ENCODE assay signal across 8 cellular contexts in the genomic region with DNA sequence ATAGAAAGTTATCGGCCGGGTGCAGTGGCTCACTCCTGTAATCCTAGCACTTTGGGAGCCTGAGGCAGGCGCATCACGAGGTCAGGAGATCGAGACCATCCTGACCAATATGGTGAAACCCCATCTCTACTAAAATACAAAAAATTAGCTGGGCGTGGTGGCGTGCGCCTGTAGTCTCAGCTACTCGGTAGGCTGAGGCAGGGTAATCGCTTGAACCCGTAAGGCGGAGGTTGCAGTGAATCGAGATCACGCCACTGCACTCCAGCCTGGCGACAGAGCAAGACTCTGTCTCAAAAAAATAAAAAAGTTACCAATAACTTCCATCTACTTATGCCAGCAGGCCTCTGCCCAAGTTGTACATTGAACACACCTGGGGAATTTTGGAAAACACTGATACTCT. TPM values are rescaled to one million over a fixed set of nuclear protein-coding genes. Genes with fewer than 3 reads are reported as not detected.
A peak's percentile ranks its signal among the peaks of the same experiment; 100 is the strongest.
DNase-seq lines count a peak whose midpoint lies in the region; ATAC-seq and TF ChIP-seq lines count a peak whose summit lies in the region.
"Not testable (repeated sequence)": the region's sequence is repeated elsewhere in the genome, so short reads cannot be mapped to it uniquely, and the experiment has no call there.

No MANE protein-coding gene starts in this region.

- H3K4me1 ChIP-seq in HCT116 (ENCODE audit: control insufficient read depth in 1 of 2, insufficient read depth in 2 of 2, low read length in 2 of 2) (peaks cover 6 to 25% of the 10 kb centered on the region in 2 experiments; a peak in 3 of 4 replicates), right atrium auricular region (peaks cover 0 to 20% of the 10 kb centered on the region in 2 donors)
- not testable (repeated sequence) for H3K4me1 ChIP-seq in smooth muscle cell (ENCODE audit: low read depth)

- not testable (repeated sequence) for ATAC-seq in HCT116

- H3K9me3 Mint-ChIP-seq in activated naive CD4-positive, alpha-beta T cell treated with anti-CD3 and anti-CD28 coated beads for 36 hours; nephron: not testable (repeated sequence)

- TF ChIP-seq CTCF in AG09309 (IDR thresholded peaks at IDR 0.05; ENCODE audit: control insufficient read depth, insufficient read depth, low read depth, low read length, missing control alignments); HCT116 (IDR thresholded peaks at IDR 0.05 in 2 of 3, conservative IDR thresholded peaks at IDR 0.05 in 1 of 3; ENCODE audit: borderline replicate concordance in 1 of 3, insufficient read depth in 1 of 3, low read depth in 2 of 3, low read length in 2 of 3); dorsolateral prefrontal cortex (IDR thresholded peaks at IDR 0.05 in 54 of 56, conservative IDR thresholded peaks at IDR 0.05 in 2 of 56; ENCODE audit: low read depth in 1 of 56, partially characterized antibody in 56 of 56); right atrium auricular region (IDR thresholded peaks at IDR 0.05); nephron (IDR thresholded peaks at IDR 0.05; ENCODE audit: unreplicated experiment in 3 of 3); smooth muscle cell (IDR thresholded peaks at IDR 0.05; ENCODE audit: borderline replicate concordance, insufficient read depth, poor library complexity, severe bottlenecking): not testable (repeated sequence)

- H3K4me1 Mint-ChIP-seq in activated naive CD4-positive, alpha-beta T cell treated with anti-CD3 and anti-CD28 coated beads for 36 hours (ENCODE audit: low read depth), result peaks cover 21% of the 10 kb centered on the region
- H3K4me1 Mint-ChIP-seq in nephron, result peaks cover 29% of the 10 kb centered on the region

- H3K4me3 Mint-ChIP-seq in activated naive CD4-positive, alpha-beta T cell treated with anti-CD3 and anti-CD28 coated beads for 36 hours, result peak overlapping the region; percentile 94
- peak overlapping the region; percentile 88 to 91 (median 90) for H3K4me3 Mint-ChIP-seq in nephron

- H4K20me1 ChIP-seq in HCT116 (ENCODE audit: insufficient read depth); smooth muscle cell (ENCODE audit: low read depth): not testable (repeated sequence)

- H3K27ac Mint-ChIP-seq in activated naive CD4-positive, alpha-beta T cell treated with anti-CD3 and anti-CD28 coated beads for 36 hours, result peak overlapping the region; percentile 97
- peak overlapping the region in 2 of 3 experiments; percentile 28 to 40 for H3K27ac Mint-ChIP-seq in nephron

- H3K4me3 ChIP-seq in AG09309 (ENCODE audit: control insufficient read depth, low read depth, low read length) (peak overlapping the region; percentile 81), HCT116 (replicated peaks in 1 of 2; ENCODE audit: low read depth in 1 of 2, low read length in 2 of 2) (peak overlapping the region; percentile 76 to 79), SK-N-MC (peak overlapping the region; percentile 93), dorsolateral prefrontal cortex (peak overlapping the region in 50 of 59 donors; percentile 64 to 97 (median 86)), right atrium auricular region (peak overlapping the region; percentile 59 to 91), smooth muscle cell (peak overlapping the region; percentile 82)

- H3K27ac ChIP-seq in HCT116 (ENCODE audit: low read depth, low read length), result peak overlapping the region; percentile 65
- 0 out of 2 replicates have a peak overlapping the region, but pooled peaks have one; percentile 69 for H3K27ac ChIP-seq in SK-N-MC
- peak overlapping the region in 43 of 59 donors; percentile 33 to 91 (median 81) for H3K27ac ChIP-seq in dorsolateral prefrontal cortex
- peak overlapping the region in 1 of 2 donors; percentile 73 for H3K27ac ChIP-seq in right atrium auricular region
- peak overlapping the region; percentile 23 for H3K27ac ChIP-seq in smooth muscle cell (ENCODE audit: low read depth)

- CTCF ChIA-PET in HCT116 (lab: Charles Lee), result not testable (repeated sequence)
- CTCF ChIA-PET in activated naive CD4-positive, alpha-beta T cell treated with anti-CD3 and anti-CD28 coated beads for 36 hours (lab: Charles Lee), result interaction anchor here (1.0 kb wide), 1 partner anchor 11 kb away, joined by 4 read pairs; no protein-coding TSS in a partner anchor

- H3K9me3 ChIP-seq in HCT116 (ENCODE audit: control insufficient read depth in 1 of 2, insufficient read depth in 1 of 2, low read depth in 1 of 2, low read length in 2 of 2); SK-N-MC (ENCODE audit: low read depth, low read length); right atrium auricular region; smooth muscle cell (replicated peaks; ENCODE audit: low read depth): not testable (repeated sequence)

- 96% methylated on average over 15 of the region's 15 CpGs for WGBS in smooth muscle cell (ENCODE audit: low lambda C conversion rate)

- H3K36me3 ChIP-seq in HCT116 (ENCODE audit: control insufficient read depth in 1 of 2, insufficient read depth in 2 of 2, low read length in 2 of 2) (peaks cover 6 to 15% of the 10 kb centered on the region in 2 experiments; a peak in 3 of 4 replicates), SK-N-MC (ENCODE audit: insufficient read depth, low read length) (peaks cover 13% of the 10 kb centered on the region; the same call in 1 of the 2 replicates), right atrium auricular region (peaks cover 15% of the 10 kb centered on the region)
- not testable (repeated sequence) for H3K36me3 ChIP-seq in smooth muscle cell (ENCODE audit: low read depth)

- H3K27me3 ChIP-seq in HCT116 (ENCODE audit: insufficient read depth, low read length); dorsolateral prefrontal cortex; right atrium auricular region; smooth muscle cell (ENCODE audit: low read depth): not testable (repeated sequence)

- TF ChIP-seq POLR2A in HCT116 (IDR thresholded peaks at IDR 0.05; ENCODE audit: borderline replicate concordance, extremely low read depth, insufficient read depth, insufficient read length), result not testable (repeated sequence)

- H3K36me3 Mint-ChIP-seq in activated naive CD4-positive, alpha-beta T cell treated with anti-CD3 and anti-CD28 coated beads for 36 hours (ENCODE audit: low read depth); nephron (ENCODE audit: low read depth): not testable (repeated sequence)

- H3K27me3 Mint-ChIP-seq in activated naive CD4-positive, alpha-beta T cell treated with anti-CD3 and anti-CD28 coated beads for 36 hours (ENCODE audit: low read depth); nephron (ENCODE audit: low read depth): not testable (repeated sequence)

- peak overlapping the region; percentile 80 for H3K9ac ChIP-seq in HCT116 (ENCODE audit: low read length)
- peak overlapping the region; percentile 88 for H3K9ac ChIP-seq in SK-N-MC (ENCODE audit: insufficient read length)
- peak overlapping the region; percentile 60 for H3K9ac ChIP-seq in smooth muscle cell (ENCODE audit: low read depth)

- H3K4me2 ChIP-seq in HCT116 (ENCODE audit: low read length), result peak overlapping the region; percentile 90
- H3K4me2 ChIP-seq in smooth muscle cell, result peak overlapping the region; percentile 89

- DNase-seq in AG09309 (ENCODE audit: low read depth); HCT116 (ENCODE audit: low read depth, low spot score); SK-N-MC (ENCODE audit: low read depth, low spot score); activated naive CD4-positive, alpha-beta T cell treated with anti-CD3 and anti-CD28 coated beads for 36 hours; dorsolateral prefrontal cortex; right atrium auricular region (ENCODE audit: low spot score); smooth muscle cell (lab: John Stamatoyannopoulos, UW; ENCODE audit: unreplicated experiment): not testable (repeated sequence)

- TF ChIP-seq RAD21 in HCT116 (IDR thresholded peaks at IDR 0.05; ENCODE audit: low read depth), result not testable (repeated sequence)

- RAD21 ChIA-PET in HCT116 (lab: Charles Lee; ENCODE audit: low non-redundant PET in 1 of 2, low total read pairs in 2 of 2, uncharacterized antibody in 2 of 2, unreplicated experiment in 2 of 2), result not testable (repeated sequence)

- H3K79me2 ChIP-seq in HCT116 (ENCODE audit: insufficient read depth, low read length), result peaks cover 18% of the 10 kb centered on the region; the same call in 1 of the 2 replicates
- H3K79me2 ChIP-seq in smooth muscle cell (ENCODE audit: low read depth), result not testable (repeated sequence)

- POLR2A ChIA-PET in HCT116 (lab: Charles Lee), result not testable (repeated sequence)

- intact Hi-C loops in HCT116 (cut with micrococcal nuclease); activated naive CD4-positive, alpha-beta T cell treated with anti-CD3 and anti-CD28 coated beads for 36 hours (cut with micrococcal nuclease): not testable (repeated sequence)
- intact Hi-C loops in dorsolateral prefrontal cortex (cut with DNase I), result loop anchor here in 1 of 2 donors (5.0 kb wide), 1 partner anchor 47 kb away; no protein-coding TSS in a partner anchor

- H3K9me2 ChIP-seq in HCT116 (ENCODE audit: insufficient read depth), result not testable (repeated sequence)

- H3F3A ChIP-seq in smooth muscle cell (ENCODE audit: low read depth), result not testable (repeated sequence)

- H2AFZ ChIP-seq in HCT116 (ENCODE audit: low read depth, low read length, poor library complexity, severe bottlenecking) (peak overlapping the region; percentile 28), smooth muscle cell (ENCODE audit: low read depth) (peak overlapping the region; percentile 94)

- not testable (repeated sequence) for BruUV-seq in HCT116 (replicated peaks; lab: Mats Ljungman, UMichigan)

RNA-seq across cellular contexts. Expression of a gene that starts 0.7 kb away (rescaled TPM):
- total RNA-seq in HCT116 (2021; ENCODE audit: unreplicated experiment), result 17.3 TPM
- polyA plus RNA-seq in HCT116 (2012), result 10.2 and 12.3 TPM in 2 replicates
- total RNA-seq in activated naive CD4-positive, alpha-beta T cell treated with anti-CD3 and anti-CD28 coated beads for 36 hours, result 10 to 100 TPM; 19.6 to 20.9 TPM
- total RNA-seq in dorsolateral prefrontal cortex, result 10 to 100 TPM; 18.4 to 41.8 (median 27.7) TPM
- total RNA-seq in right atrium auricular region, result 1 to 10 TPM; 6.4 to 9.4 TPM
- total RNA-seq in smooth muscle cell, result 4.2 and 6.6 TPM in 2 replicates
- polyA plus RNA-seq in smooth muscle cell, result 7.7 and 7.8 TPM in 2 replicates

RNA-seq across cellular contexts. Expression of a gene that starts 19.0 kb away (rescaled TPM):
- total RNA-seq in HCT116 (2021; ENCODE audit: unreplicated experiment), result 26.6 TPM
- 32.5 and 54.4 TPM in 2 replicates for polyA plus RNA-seq in HCT116 (2012)
- 10 to 100 TPM; 18.1 to 19.9 TPM for total RNA-seq in activated naive CD4-positive, alpha-beta T cell treated with anti-CD3 and anti-CD28 coated beads for 36 hours
- 100 to 1,000 TPM in 4 of 120 experiments, 10 to 100 TPM in 116; 20.7 to 126 (median 43.1) TPM for total RNA-seq in dorsolateral prefrontal cortex
- 10 to 100 TPM; 29.0 to 43.2 TPM for total RNA-seq in right atrium auricular region
- total RNA-seq in smooth muscle cell, result 46.9 and 63.5 TPM in 2 replicates
- 38.1 and 43.4 TPM in 2 replicates for polyA plus RNA-seq in smooth muscle cell
